1 cellular context compared by ENCODE assay signal in the genomic region with DNA sequence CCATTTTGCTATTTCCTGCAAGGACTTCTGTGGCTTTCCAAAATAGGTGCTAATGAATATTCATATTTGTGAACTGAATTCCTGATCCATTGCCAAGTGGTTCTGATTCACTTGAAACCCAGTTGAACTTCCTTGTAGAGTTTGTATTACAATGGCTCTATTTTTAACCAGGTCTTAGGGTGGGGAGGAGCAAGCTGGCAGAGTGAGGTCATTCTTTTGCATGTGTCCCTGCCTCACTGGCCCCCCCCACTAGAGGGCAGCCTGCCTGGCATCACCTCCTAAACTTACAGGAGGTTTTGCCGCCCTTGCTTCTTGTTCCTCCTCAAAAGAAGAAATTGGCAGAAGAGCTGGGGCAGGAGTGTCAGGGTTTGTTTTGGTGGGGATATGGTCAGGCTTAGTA.
TF ChIP-seq lines count a peak whose summit lies in the region.

No MANE protein-coding gene starts in this region.

TF ChIP-seq in SK-N-SH, 30 proteins besides CTCF, POLR2A, EP300 and RAD21 (continued from another document):
- no peak for TF ChIP-seq REST (IDR thresholded peaks at IDR 0.05; ENCODE audit: low read depth, low read length)
- no peak for TF ChIP-seq FOXM1 (IDR thresholded peaks at IDR 0.05; ENCODE audit: low read depth)
- TF ChIP-seq IRF3 (IDR thresholded peaks at IDR 0.05; ENCODE audit: low read depth, low read length), result no peak
- no peak for TF ChIP-seq SIN3A (IDR thresholded peaks at IDR 0.05; ENCODE audit: borderline replicate concordance, low read depth, low read length)
- no peak for TF ChIP-seq GATA2 (CRISPR knock-in tag; IDR thresholded peaks at IDR 0.05)
- no peak for TF ChIP-seq USF1 (IDR thresholded peaks at IDR 0.05; ENCODE audit: borderline replicate concordance, low read depth)
- no peak for TF ChIP-seq TEAD4 (IDR thresholded peaks at IDR 0.05; ENCODE audit: borderline replicate concordance, insufficient read depth)
- no peak for TF ChIP-seq ELF1 (IDR thresholded peaks at IDR 0.05)
- no peak for TF ChIP-seq TAF1 (IDR thresholded peaks at IDR 0.05; ENCODE audit: borderline replicate concordance, low read depth, low read length)
- TF ChIP-seq FOXJ3 (CRISPR knock-in tag; IDR thresholded peaks at IDR 0.05), result no peak
- TF ChIP-seq, protein P1, sequence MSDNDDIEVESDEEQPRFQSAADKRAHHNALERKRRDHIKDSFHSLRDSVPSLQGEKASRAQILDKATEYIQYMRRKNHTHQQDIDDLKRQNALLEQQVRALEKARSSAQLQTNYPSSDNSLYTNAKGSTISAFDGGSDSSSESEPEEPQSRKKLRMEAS (IDR thresholded peaks at IDR 0.05; ENCODE audit: low read depth), result no peak
- no peak for TF ChIP-seq NFIC (IDR thresholded peaks at IDR 0.05; ENCODE audit: borderline replicate concordance)
- no peak for TF ChIP-seq FOSL2 (IDR thresholded peaks at IDR 0.05; ENCODE audit: borderline replicate concordance, low read depth)
